14 cellular contexts compared by ENCODE assay signal in genomic region chr6:37449984-37450383, GRCh38. TPM values are rescaled to one million over a fixed set of nuclear protein-coding genes. Genes with fewer than 3 reads are reported as not detected.
A peak's percentile ranks its signal among the peaks of the same experiment; 100 is the strongest.
DNase-seq lines count a peak whose midpoint lies in the region.
"Had no signal": no experiment of that assay in that cellular context is flagged by ENCODE, and none has a peak within 500 bp of the region (broad histone marks: within the 10 kb centered on the region; RNA-seq: fewer than 3 reads in every experiment).

No MANE protein-coding gene starts in this region.

- H3K9me3 Mint-ChIP-seq in activated T-helper 1 cell treated with anti-CD3 and anti-CD28 coated beads, Interleukin-12 subunit alpha, Interleukin-12 subunit beta, Interleukin-2, Interleukin-4 antibody, amounts not matched to agents 30 ng/mL and 10 ng/mL and 1 ng/mL, durations not matched to agents 14 hours and 24 hours and 36 hours = no peaks in the 10 kb centered on the region
- H3K9me3 Mint-ChIP-seq: CD8-positive, alpha-beta T cell; H9 had no signal

- no peaks in the 10 kb centered on the region for H3K27me3 Mint-ChIP-seq in activated T-helper 1 cell treated with anti-CD3 and anti-CD28 coated beads, Interleukin-12 subunit alpha, Interleukin-12 subunit beta, Interleukin-2, Interleukin-4 antibody, amounts not matched to agents 30 ng/mL and 10 ng/mL and 1 ng/mL, durations not matched to agents 14 hours and 24 hours and 36 hours (ENCODE audit: insufficient read depth)

- H3K27ac Mint-ChIP-seq in activated T-helper 1 cell treated with anti-CD3 and anti-CD28 coated beads, Interleukin-12 subunit alpha, Interleukin-12 subunit beta, Interleukin-2, Interleukin-4 antibody, amounts not matched to agents 30 ng/mL and 10 ng/mL and 1 ng/mL, durations not matched to agents 14 hours and 24 hours and 36 hours = peak overlapping the region; percentile 33
- H3K27ac Mint-ChIP-seq: CD8-positive, alpha-beta T cell had no signal

- intact Hi-C loops in activated T-helper 1 cell treated with anti-CD3 and anti-CD28 coated beads, Interleukin-12 subunit alpha, Interleukin-12 subunit beta, Interleukin-2, Interleukin-4 antibody, amounts not matched to agents 30 ng/mL and 10 ng/mL and 1 ng/mL, durations not matched to agents 14 hours and 24 hours and 36 hours (cut with micrococcal nuclease) = loop anchor here (2.0 kb wide), 1 partner anchor 15 kb away; no protein-coding TSS in a partner anchor

- H3K4me3 Mint-ChIP-seq in activated T-helper 1 cell treated with anti-CD3 and anti-CD28 coated beads, Interleukin-12 subunit alpha, Interleukin-12 subunit beta, Interleukin-2, Interleukin-4 antibody, amounts not matched to agents 30 ng/mL and 10 ng/mL and 1 ng/mL, durations not matched to agents 14 hours and 24 hours and 36 hours = no peak overlapping the region
- H3K4me3 Mint-ChIP-seq: CD14-positive monocyte; CD8-positive, alpha-beta T cell; H9 had no signal

- H3K4me1 Mint-ChIP-seq in activated T-helper 1 cell treated with anti-CD3 and anti-CD28 coated beads, Interleukin-12 subunit alpha, Interleukin-12 subunit beta, Interleukin-2, Interleukin-4 antibody, amounts not matched to agents 30 ng/mL and 10 ng/mL and 1 ng/mL, durations not matched to agents 14 hours and 24 hours and 36 hours (ENCODE audit: low read depth) = peaks cover 27% of the 10 kb centered on the region
- H3K4me1 Mint-ChIP-seq: CD14-positive monocyte, H9 had no signal

- peak; percentile 9 for DNase-seq in activated CD8-positive, alpha-beta memory T cell treated with anti-CD3 and anti-CD28 coated beads for 24 hours
- DNase-seq in activated CD8-positive, alpha-beta memory T cell treated with anti-CD3 and anti-CD28 coated beads, Interleukin-2, amount 50 U/mL, for 4 hours = no peak
- no peak for DNase-seq in activated T-helper 1 cell treated with anti-CD3 and anti-CD28 coated beads, Interleukin-12 subunit alpha, Interleukin-12 subunit beta, Interleukin-2, Interleukin-4 antibody, amounts not matched to agents 30 ng/mL and 10 ng/mL and 1 ng/mL, durations not matched to agents 14 hours and 24 hours and 36 hours (ENCODE audit: low spot score)
- DNase-seq in dermis blood vessel endothelial cell = peak; percentile 25
- DNase-seq in activated naive CD4-positive, alpha-beta T cell treated with anti-CD3 and anti-CD28 coated beads, Interleukin-2, amount 50 U/mL, for 16 hours = no peak
- no peak for DNase-seq in activated CD4-positive, alpha-beta T cell treated with anti-CD3 and anti-CD28 coated beads for 1 hour
- DNase-seq in HPDE6-E6E7 (ENCODE audit: extremely low spot score) = no peak
- DNase-seq: 8988T; Calu3; CD8-positive, alpha-beta T cell; DMS79 treated with DMSO at 0.1 percent for 48 hours; GF-D8; H9 had no signal

- peaks cover 50% of the 10 kb centered on the region for H3K36me3 Mint-ChIP-seq in activated T-helper 1 cell treated with anti-CD3 and anti-CD28 coated beads, Interleukin-12 subunit alpha, Interleukin-12 subunit beta, Interleukin-2, Interleukin-4 antibody, amounts not matched to agents 30 ng/mL and 10 ng/mL and 1 ng/mL, durations not matched to agents 14 hours and 24 hours and 36 hours (ENCODE audit: low read depth)

RNA-seq across cellular contexts. Expression of gene CMTR1, which starts 17.0 kb away (rescaled TPM):
- total RNA-seq in activated T-helper 1 cell treated with anti-CD3 and anti-CD28 coated beads, Interleukin-12 subunit alpha, Interleukin-12 subunit beta, Interleukin-2, Interleukin-4 antibody, amounts not matched to agents 30 ng/mL and 10 ng/mL and 1 ng/mL, durations not matched to agents 14 hours and 24 hours and 36 hours = 53.5 and 54.4 TPM in 2 replicates
- total RNA-seq in dermis blood vessel endothelial cell = 41.0 and 47.6 TPM in 2 replicates

RNA-seq across cellular contexts. Expression of gene CCDC167, which starts 49.7 kb away (rescaled TPM):
- 66.6 and 72.4 TPM in 2 replicates for total RNA-seq in activated T-helper 1 cell treated with anti-CD3 and anti-CD28 coated beads, Interleukin-12 subunit alpha, Interleukin-12 subunit beta, Interleukin-2, Interleukin-4 antibody, amounts not matched to agents 30 ng/mL and 10 ng/mL and 1 ng/mL, durations not matched to agents 14 hours and 24 hours and 36 hours
- 24.5 and 35.7 TPM in 2 replicates for total RNA-seq in dermis blood vessel endothelial cell

Comparison
In these comparisons a context has a peak if more than half of its experiments do, and no peak if none do; other contexts are left out.
1. DNase-seq: peak in activated CD8-positive, alpha-beta memory T cell treated with anti-CD3 and anti-CD28 coated beads for 24 hours (single experiment) and dermis blood vessel endothelial cell (single experiment); none in activated CD8-positive, alpha-beta memory T cell treated with anti-CD3 and anti-CD28 coated beads, Interleukin-2, amount 50 U/mL, for 4 hours (single experiment), activated T-helper 1 cell treated with anti-CD3 and anti-CD28 coated beads, Interleukin-12 subunit alpha, Interleukin-12 subunit beta, Interleukin-2, Interleukin-4 antibody, amounts not matched to agents 30 ng/mL and 10 ng/mL and 1 ng/mL, durations not matched to agents 14 hours and 24 hours and 36 hours (single experiment), activated naive CD4-positive, alpha-beta T cell treated with anti-CD3 and anti-CD28 coated beads, Interleukin-2, amount 50 U/mL, for 16 hours (single experiment), activated CD4-positive, alpha-beta T cell treated with anti-CD3 and anti-CD28 coated beads for 1 hour (single experiment) and HPDE6-E6E7 (single experiment).